In genomic region chr1:10781137-10781536, GRCh38 we compare ENCODE assay signal across 20 cellular contexts. TPM values are rescaled to one million over a fixed set of nuclear protein-coding genes. Genes with fewer than 3 reads are reported as not detected.
DNase-seq lines count a peak whose midpoint lies in the region; ATAC-seq and TF ChIP-seq lines count a peak whose summit lies in the region.
"Had no signal": no experiment of that assay in that cellular context is flagged by ENCODE, and none has a peak within 500 bp of the region (broad histone marks: within the 10 kb centered on the region; RNA-seq: fewer than 3 reads in every experiment).

No MANE protein-coding gene starts in this region.

- H3K9me3 ChIP-seq in colonic mucosa = no peaks in the 10 kb centered on the region
- H3K9me3 ChIP-seq: HAP-1, SK-N-SH had no signal

- H3K9ac ChIP-seq in colonic mucosa (ENCODE audit: low read depth in 2 of 2, low read length in 2 of 2) = peak overlapping the region in 1 of 2 donors; percentile 88
- H3K9ac ChIP-seq: SK-N-SH had no signal

- ATAC-seq in natural killer cell treated with Interleukin-12 subunit alpha and Interleukin-12 subunit beta and Interleukin-15 and Interleukin-18, amount 100 ng/mL, for 72 hours = peak in 1 of 2 donors; percentile 37
- ATAC-seq in natural killer cell = no peak
- ATAC-seq in GM18873 (IDR thresholded peaks at IDR 0.05; ENCODE audit: low FRiP score, unreplicated experiment) = no peak
- ATAC-seq: activated T-cell treated with anti-CD3 and anti-CD28 coated beads, Interleukin-2, amount 50 U/mL, for 4 hours; T-helper 17 cell had no signal

- H3K27me3 ChIP-seq in colonic mucosa = no peaks in the 10 kb centered on the region

- no peak overlapping the region for H3K27ac Mint-ChIP-seq in natural killer cell treated with Interleukin-12 subunit alpha and Interleukin-12 subunit beta and Interleukin-15 and Interleukin-18, amount 100 ng/mL, for 72 hours
- no peak overlapping the region for H3K27ac Mint-ChIP-seq in natural killer cell
- H3K27ac Mint-ChIP-seq: progenitor cell of endocrine pancreas, T-helper 17 cell had no signal

- H3K4me3 Mint-ChIP-seq in natural killer cell treated with Interleukin-12 subunit alpha and Interleukin-12 subunit beta and Interleukin-15 and Interleukin-18, amount 100 ng/mL, for 72 hours = no peak overlapping the region
- no peak overlapping the region for H3K4me3 Mint-ChIP-seq in natural killer cell
- H3K4me3 Mint-ChIP-seq: activated T-cell treated with anti-CD3 and anti-CD28 coated beads, Interleukin-2, amount 50 U/mL, for 4 hours; T-helper 17 cell had no signal

- TF ChIP-seq CTCF in natural killer cell (IDR thresholded peaks at IDR 0.05) (no peak), colonic mucosa (IDR thresholded peaks at IDR 0.05) (no peak)

- H3K4me1 ChIP-seq in colonic mucosa = no peaks in the 10 kb centered on the region
- H3K4me1 ChIP-seq: HAP-1 had no signal

- H3K27me3 Mint-ChIP-seq in natural killer cell treated with Interleukin-12 subunit alpha and Interleukin-12 subunit beta and Interleukin-15 and Interleukin-18, amount 100 ng/mL, for 72 hours = peaks cover 9 to 10% of the 10 kb centered on the region in 2 donors
- H3K27me3 Mint-ChIP-seq in natural killer cell (ENCODE audit: low read depth in 2 of 2) = peaks cover 0 to under 1% of the 10 kb centered on the region in 2 donors
- H3K27me3 Mint-ChIP-seq: progenitor cell of endocrine pancreas had no signal

- H3K36me3 Mint-ChIP-seq in natural killer cell treated with Interleukin-12 subunit alpha and Interleukin-12 subunit beta and Interleukin-15 and Interleukin-18, amount 100 ng/mL, for 72 hours = no peaks in the 10 kb centered on the region
- H3K36me3 Mint-ChIP-seq in natural killer cell = no peaks in the 10 kb centered on the region

- intact Hi-C loops in natural killer cell (cut with micrococcal nuclease) (no loop called here), colonic mucosa (cut with DNase I) (no loop called here), posterior vena cava (cut with DNase I) (loop anchor here in 1 of 2 donors (10.0 kb wide), 1 partner anchor 266 kb away; no protein-coding TSS in a partner anchor)

- H3K27ac ChIP-seq in colonic mucosa = peak overlapping the region; percentile 85
- H3K27ac ChIP-seq: RWPE1 had no signal

- no peak overlapping the region for H3K4me3 ChIP-seq in colonic mucosa
- H3K4me3 ChIP-seq: HAP-1 had no signal

- H3K4me1 Mint-ChIP-seq in natural killer cell treated with Interleukin-12 subunit alpha and Interleukin-12 subunit beta and Interleukin-15 and Interleukin-18, amount 100 ng/mL, for 72 hours (ENCODE audit: low read depth in 2 of 2) = no peaks in the 10 kb centered on the region
- H3K4me1 Mint-ChIP-seq in natural killer cell = no peaks in the 10 kb centered on the region

- DNase-seq in natural killer cell treated with Interleukin-12 subunit alpha and Interleukin-12 subunit beta and Interleukin-15 and Interleukin-18, amount 100 ng/mL, for 72 hours (ENCODE audit: low spot score) = peak; percentile 13
- DNase-seq in natural killer cell (no peak), colonic mucosa (no peak), myocyte (ENCODE audit: low read depth) (peak; percentile 88), OCI-M2 (lab: John Stamatoyannopoulos, UW; ENCODE audit: unreplicated experiment) (no peak), posterior vena cava (ENCODE audit: low spot score) (no peak)
- DNase-seq: activated CD4-positive, alpha-beta T cell treated with anti-CD3 and anti-CD28 coated beads for 48 hours; activated T-cell treated with anti-CD3 and anti-CD28 coated beads, Interleukin-2, amount 50 U/mL, for 4 hours; effector CD8-positive, alpha-beta T cell; EL; erythroblast; foreskin melanocyte; NCI-H1048; SK-N-SH; stimulated activated CD4-positive, alpha-beta T cell treated with anti-CD3 and anti-CD28 coated beads, Interleukin-2, amount 100 ng/mL, for 24 hours; T-helper 17 cell had no signal

- H3K9me3 Mint-ChIP-seq in natural killer cell treated with Interleukin-12 subunit alpha and Interleukin-12 subunit beta and Interleukin-15 and Interleukin-18, amount 100 ng/mL, for 72 hours = no peaks in the 10 kb centered on the region
- no peaks in the 10 kb centered on the region for H3K9me3 Mint-ChIP-seq in natural killer cell
- H3K9me3 Mint-ChIP-seq: activated T-cell treated with anti-CD3 and anti-CD28 coated beads, Interleukin-2, amount 50 U/mL, for 4 hours had no signal

- H3K36me3 ChIP-seq in colonic mucosa = no peaks in the 10 kb centered on the region
- H3K36me3 ChIP-seq: HAP-1 had no signal

RNA-seq across cellular contexts. Expression of gene CASZ1, which starts 15.3 kb away (rescaled TPM):
- total RNA-seq in natural killer cell treated with Interleukin-12 subunit alpha and Interleukin-12 subunit beta and Interleukin-15 and Interleukin-18, amount 100 ng/mL, for 72 hours = 10 to 100 TPM; 13.5 to 17.8 TPM
- total RNA-seq in natural killer cell (10 to 100 TPM; 55.9 to 83.0 (median 70.6) TPM), colonic mucosa (10 to 100 TPM; 45.0 to 56.0 TPM), myocyte (11.6 and 20.8 TPM in 2 replicates), posterior vena cava (10 to 100 TPM; 18.4 to 21.5 TPM)
- 8.6 TPM for polyA plus RNA-seq in myocyte (2012)

Comparison
In these comparisons a context has a peak if more than half of its experiments do, and no peak if none do; other contexts are left out.
1. DNase-seq: peak in natural killer cell treated with Interleukin-12 subunit alpha and Interleukin-12 subunit beta and Interleukin-15 and Interleukin-18, amount 100 ng/mL, for 72 hours (single experiment) and myocyte (single experiment); none in natural killer cell (single experiment), colonic mucosa (single experiment), OCI-M2 (single experiment) and posterior vena cava (single experiment).